In genomic region chr11:46618789-46619188, GRCh38 we compare ENCODE assay signal across 11 cellular contexts. TPM values are rescaled to one million over a fixed set of nuclear protein-coding genes. Genes with fewer than 3 reads are reported as not detected.
DNase-seq lines count a peak whose midpoint lies in the region; ATAC-seq, FAIRE-seq and TF ChIP-seq lines count a peak whose summit lies in the region.
"Had no signal": no experiment of that assay in that cellular context is flagged by ENCODE, and none has a peak within 500 bp of the region (broad histone marks: within the 10 kb centered on the region; RNA-seq: fewer than 3 reads in every experiment).

No MANE protein-coding gene starts in this region.

- H3K27me3 Mint-ChIP-seq in IgD-negative memory B cell (no peaks in the 10 kb centered on the region), naive B cell (no peaks in the 10 kb centered on the region)

- peaks cover 44% of the 10 kb centered on the region; the same call in 1 of the 2 replicates for H4K20me1 ChIP-seq in BLaER1
- H4K20me1 ChIP-seq in GM12878 (ENCODE audit: control insufficient read depth, insufficient read depth) = no peaks in the 10 kb centered on the region

- H3K9ac ChIP-seq in BLaER1 (peak overlapping the region; percentile 98), GM12878 (ENCODE audit: control insufficient read depth, insufficient read depth, low read length) (no peak overlapping the region; the same call in 1 of the 2 replicates)

- H3K4me3 Mint-ChIP-seq in IgD-negative memory B cell (peak overlapping the region; percentile 96 to 99 (median 98)), naive B cell (peak overlapping the region in 7 of 8 donors; percentile 92 to 99 (median 97))

- TF ChIP-seq CTCF in GM12878 (IDR thresholded peaks at IDR 0.05 in 2 of 3, conservative IDR thresholded peaks at IDR 0.05 in 1 of 3; ENCODE audit: control insufficient read depth in 2 of 3, extremely low read depth in 1 of 3, insufficient read depth in 1 of 3, low read depth in 3 of 3, low read length in 3 of 3) = no peak

- H3K4me2 ChIP-seq in BLaER1 (peak overlapping the region; percentile 96), GM12878 (ENCODE audit: control insufficient read depth, insufficient read depth) (peak overlapping the region; percentile 66)

- H3K27ac ChIP-seq in BLaER1 (no peak overlapping the region), GM12878 (ENCODE audit: control insufficient read depth, insufficient read depth) (no peak overlapping the region)

- no peak for FAIRE-seq in GM12878 (lab: Jason Lieb, UNC)
- FAIRE-seq: H54 had no signal

- H3K4me1 ChIP-seq in BLaER1 = peaks cover 20% of the 10 kb centered on the region
- peaks cover 7% of the 10 kb centered on the region; the same call in 1 of the 2 replicates for H3K4me1 ChIP-seq in GM12878 (ENCODE audit: control insufficient read depth, insufficient read depth, low read length)

- H3K9me3 Mint-ChIP-seq in IgD-negative memory B cell (no peaks in the 10 kb centered on the region), naive B cell (no peaks in the 10 kb centered on the region)

- no peak for TF ChIP-seq RAD21 in GM12878 (IDR thresholded peaks at IDR 0.05; ENCODE audit: insufficient read depth, low read depth, low read length)

- POLR2A ChIA-PET in GM12878 (lab: Charles Lee) = interaction anchor here (0.6 to 2.9 kb wide), 6 partner anchors 11 to 208 kb away, joined by 3 to 11 read pairs (median 4); no protein-coding TSS in a partner anchor

- H3K27ac Mint-ChIP-seq in IgD-negative memory B cell (peak overlapping the region in 1 of 3 donors; percentile 100), naive B cell (peak overlapping the region in 3 of 6 donors; percentile 76 to 100 (median 99))

- no peaks in the 10 kb centered on the region for H3K27me3 ChIP-seq in BLaER1
- no peaks in the 10 kb centered on the region for H3K27me3 ChIP-seq in GM12878 (replicated peaks in 1 of 2; ENCODE audit: control insufficient read depth in 2 of 2, insufficient read depth in 2 of 2, low read length in 1 of 2)

- peaks cover 23% of the 10 kb centered on the region for H3K79me2 ChIP-seq in GM12878 (ENCODE audit: control insufficient read depth, insufficient read depth, low read length)

- H3K4me3 ChIP-seq in BLaER1 (peak overlapping the region; percentile 99), GM12878 (peak overlapping the region; percentile 72; the same call in 1 of the 2 replicates)

- peaks cover 3% of the 10 kb centered on the region for H3K36me3 Mint-ChIP-seq in IgD-negative memory B cell
- H3K36me3 Mint-ChIP-seq in naive B cell = peaks cover 0 to 5% of the 10 kb centered on the region in 2 donors

- in situ Hi-C loops in GM12878 (cut with MboI) = no loop called here

- intact Hi-C loops in GM12878 (cut with micrococcal nuclease; ENCODE audit: unreplicated experiment) = no loop called here

- RAD21 ChIA-PET in GM12878 (lab: Charles Lee; ENCODE audit: unreplicated experiment) = interaction anchor here (0.7 to 2.9 kb wide), 18 partner anchors 25 to 924 kb away, joined by 3 to 20 read pairs (median 5); partner anchors contain the start of genes AMBRA1 and CHRM4

- CTCF ChIA-PET in GM12878 (lab: Yijun Ruan, JAX) = interaction anchor here (0.6 to 4.5 kb wide), 36 partner anchors 11 to 274 kb away, joined by 3 to 31 read pairs (median 6); partner anchors contain the start of genes AMBRA1, ARHGAP1, CHRM4 and ZNF408

- 74% methylated on average over 5 of the region's 5 CpGs for WGBS in GM12878 (ENCODE audit: insufficient coverage, insufficient replicate concordance, low lambda C conversion rate, missing lambda C conversion rate)

- H3K4me1 Mint-ChIP-seq in IgD-negative memory B cell = peaks cover 16 to 38% (median 25%) of the 10 kb centered on the region in 3 donors
- peaks cover 26 to 43% (median 28%) of the 10 kb centered on the region in 3 donors for H3K4me1 Mint-ChIP-seq in naive B cell

- no peaks in the 10 kb centered on the region for H3K9me3 ChIP-seq in BLaER1
- H3K9me3 ChIP-seq in GM12878 (replicated peaks; ENCODE audit: control insufficient read depth, insufficient read depth, low read length) = no peaks in the 10 kb centered on the region

- H3K36me3 ChIP-seq in BLaER1 = peaks cover 35% of the 10 kb centered on the region
- H3K36me3 ChIP-seq in GM12878 (ENCODE audit: control insufficient read depth in 2 of 2, insufficient read depth in 2 of 2, low read length in 1 of 2) = no peaks in the 10 kb centered on the region

- TF ChIP-seq POLR2A in GM12878 (IDR thresholded peaks at IDR 0.05; ENCODE audit: low read depth, low read length) = no peak

- ATAC-seq in GM12878 (no peak), naive B cell (ENCODE audit: low read depth in 2 of 2) (no peak)

- TF ChIP-seq EP300 in GM12878 (IDR thresholded peaks at IDR 0.05; ENCODE audit: borderline replicate concordance in 1 of 2, control insufficient read depth in 1 of 2, low read depth in 2 of 2, low read length in 2 of 2) = no peak

- SMC1A ChIA-PET in GM12878 (lab: Charles Lee; ENCODE audit: uncharacterized antibody, unreplicated experiment) = interaction anchor here (0.7 to 5.9 kb wide), 24 partner anchors 8 to 896 kb away, joined by 3 to 34 read pairs (median 4); partner anchors contain the start of gene AMBRA1

- BruUV-seq in GM12878 (replicated peaks; lab: Mats Ljungman, UMichigan) = no TSS peak

- no peak for DNase-seq in GM12878 (ENCODE audit: low read depth, low spot score)
- no peak for DNase-seq in naive B cell
- DNase-seq in NCI-H128 (lab: John Stamatoyannopoulos, UW; ENCODE audit: unreplicated experiment) = no peak
- DNase-seq in UCSD-AML1 (lab: John Stamatoyannopoulos, UW; ENCODE audit: unreplicated experiment) = no peak
- no peak for DNase-seq in cortex of kidney (lab: John Stamatoyannopoulos, UW)
- DNase-seq in NCI-H345 (lab: John Stamatoyannopoulos, UW) = no peak
- DNase-seq: kidney glomerular epithelial cell, NCI-H2029 had no signal

- no peak overlapping the region for H2AFZ ChIP-seq in GM12878 (ENCODE audit: control insufficient read depth, low read depth, low read length)

RNA-seq across cellular contexts. Expression of gene ATG13, which starts 1.4 kb away (rescaled TPM):
- polyA plus RNA-seq in IgD-negative memory B cell (55.7 TPM), GM12878 (2011; rRNA removed) (40.5 and 48.1 TPM in 2 replicates), GM12878 (2014; fragmentation: Illumina TruSeq; extraction: Trizol) (33.8 and 42.9 TPM in 2 replicates), GM12878 (2014; fragmentation: Nextera tagmentation; extraction: Ambion mirVana) (10 to 100 TPM; 10.9 to 13.6 TPM), GM12878 (2014; rRNA removed) (57.0 and 68.3 TPM in 2 replicates), GM12878 (2016; fragmentation: Nextera tagmentation; extraction: Ambion mirVana) (10 to 100 TPM; 53.6 to 57.6 TPM), naive B cell (ENCODE audit: low read depth in 6 of 6) (10 to 100 TPM; 43.3 to 70.8 (median 56.3) TPM)
- 63.2 and 69.0 TPM in 2 replicates for total RNA-seq in GM12878 (2013; cell fraction: nucleolus; rRNA removed)
- total RNA-seq in GM12878 (2014; rRNA removed) (41.0 and 61.6 TPM in 2 replicates), GM12878 (2014; rRNA removed; fragmentation: Illumina TruSeq; extraction: Trizol) (22.9 and 27.8 TPM in 2 replicates), GM12878 (2021) (56.1 and 58.3 TPM in 2 replicates)
- 22.1 TPM for polyA plus RNA-seq in GM12878 (2011; ENCODE audit: low read depth)
- polyA plus RNA-seq in GM12878 (2011; cell fraction: cytosol; rRNA removed) = 63.4 and 77.9 TPM in 2 replicates
- 112 and 129 TPM in 2 replicates for polyA plus RNA-seq in GM12878 (2011; cell fraction: nucleus; rRNA removed)
- polyA plus RNA-seq in GM12878 (2012) = 25.3 and 28.4 TPM in 2 replicates
- 57.4 and 97.5 TPM in 2 replicates for polyA minus RNA-seq in GM12878 (2011; rRNA and poly(A)+ RNA removed)
- polyA minus RNA-seq in GM12878 (2011; cell fraction: cytosol; rRNA and poly(A)+ RNA removed) = 18.6 and 23.9 TPM in 2 replicates
- 33.7 and 51.3 TPM in 2 replicates for polyA minus RNA-seq in GM12878 (2011; cell fraction: nucleus; rRNA and poly(A)+ RNA removed)

RNA-seq across cellular contexts. Expression of gene HARBI1, which starts 1.8 kb away (rescaled TPM):
- polyA plus RNA-seq in IgD-negative memory B cell = 6.9 TPM
- 2.6 and 2.9 TPM in 2 replicates for total RNA-seq in GM12878 (2013; cell fraction: nucleolus; rRNA removed)
- total RNA-seq in GM12878 (2014; rRNA removed) = 4.4 and 7.4 TPM in 2 replicates
- 4.3 and 5.0 TPM in 2 replicates for total RNA-seq in GM12878 (2014; rRNA removed; fragmentation: Illumina TruSeq; extraction: Trizol)
- 4.4 and 4.8 TPM in 2 replicates for total RNA-seq in GM12878 (2021)
- 2.9 TPM for polyA plus RNA-seq in GM12878 (2011; ENCODE audit: low read depth)
- 3.5 and 3.6 TPM in 2 replicates for polyA plus RNA-seq in GM12878 (2011; rRNA removed)
- polyA plus RNA-seq in GM12878 (2011; cell fraction: cytosol; rRNA removed) = 2.8 and 3.4 TPM in 2 replicates
- 2.3 and 2.4 TPM in 2 replicates for polyA plus RNA-seq in GM12878 (2011; cell fraction: nucleus; rRNA removed)
- polyA plus RNA-seq in GM12878 (2012) = 2.3 and 2.5 TPM in 2 replicates
- 4.2 and 5.2 TPM in 2 replicates for polyA plus RNA-seq in GM12878 (2014; fragmentation: Illumina TruSeq; extraction: Trizol)
- polyA plus RNA-seq in GM12878 (2014; fragmentation: Nextera tagmentation; extraction: Ambion mirVana) = 1 to 10 TPM; 5.1 to 7.5 TPM
- polyA plus RNA-seq in GM12878 (2014; rRNA removed) = 4.0 and 5.3 TPM in 2 replicates
- polyA plus RNA-seq in GM12878 (2016; fragmentation: Nextera tagmentation; extraction: Ambion mirVana) = 1 to 10 TPM; 8.2 to 8.4 TPM
- 4.9 and 5.9 TPM in 2 replicates for polyA minus RNA-seq in GM12878 (2011; rRNA and poly(A)+ RNA removed)
- polyA minus RNA-seq in GM12878 (2011; cell fraction: cytosol; rRNA and poly(A)+ RNA removed) = 0.53 and 0.73 TPM in 2 replicates
- polyA minus RNA-seq in GM12878 (2011; cell fraction: nucleus; rRNA and poly(A)+ RNA removed) = 2.8 and 3.4 TPM in 2 replicates
- 10 to 100 TPM in 4 of 6 donors, 1 to 10 TPM in 2; 8.7 to 14.7 (median 11.8) TPM for polyA plus RNA-seq in naive B cell (ENCODE audit: low read depth in 6 of 6)

RNA-seq across cellular contexts. Expression of gene AMBRA1, which starts 25.0 kb away (rescaled TPM):
- 9.1 TPM for polyA plus RNA-seq in IgD-negative memory B cell
- total RNA-seq in GM12878 (2013; cell fraction: nucleolus; rRNA removed) = 112 and 131 TPM in 2 replicates
- 22.1 and 23.1 TPM in 2 replicates for total RNA-seq in GM12878 (2014; rRNA removed)
- total RNA-seq in GM12878 (2014; rRNA removed; fragmentation: Illumina TruSeq; extraction: Trizol) = 11.3 and 12.7 TPM in 2 replicates
- 30.5 and 34.3 TPM in 2 replicates for total RNA-seq in GM12878 (2021)
- polyA plus RNA-seq in GM12878 (2011; ENCODE audit: low read depth) = 5.0 TPM
- 5.8 and 15.6 TPM in 2 replicates for polyA plus RNA-seq in GM12878 (2011; rRNA removed)
- polyA plus RNA-seq in GM12878 (2011; cell fraction: cytosol; rRNA removed) = 11.4 and 13.4 TPM in 2 replicates
- polyA plus RNA-seq in GM12878 (2011; cell fraction: nucleus; rRNA removed) = 24.8 and 32.3 TPM in 2 replicates
- polyA plus RNA-seq in GM12878 (2012) = 11.2 and 12.7 TPM in 2 replicates
- polyA plus RNA-seq in GM12878 (2014; fragmentation: Illumina TruSeq; extraction: Trizol) = 12.3 and 15.1 TPM in 2 replicates
- under 1 TPM; 0.57 to 0.58 TPM for polyA plus RNA-seq in GM12878 (2014; fragmentation: Nextera tagmentation; extraction: Ambion mirVana)
- 14.7 and 15.6 TPM in 2 replicates for polyA plus RNA-seq in GM12878 (2014; rRNA removed)
- polyA plus RNA-seq in GM12878 (2016; fragmentation: Nextera tagmentation; extraction: Ambion mirVana) = 10 to 100 TPM; 12.4 to 12.5 TPM
- 45.2 and 49.1 TPM in 2 replicates for polyA minus RNA-seq in GM12878 (2011; rRNA and poly(A)+ RNA removed)
- 12.5 and 17.4 TPM in 2 replicates for polyA minus RNA-seq in GM12878 (2011; cell fraction: cytosol; rRNA and poly(A)+ RNA removed)
- 39.7 and 63.7 TPM in 2 replicates for polyA minus RNA-seq in GM12878 (2011; cell fraction: nucleus; rRNA and poly(A)+ RNA removed)
- polyA plus RNA-seq in naive B cell (ENCODE audit: low read depth in 6 of 6) = 10 to 100 TPM in 1 of 6 donors, 1 to 10 TPM in 5; 6.6 to 11.3 (median 7.8) TPM
